Comparison of ENCODE assay signal across 9 cellular contexts in the genomic region with DNA sequence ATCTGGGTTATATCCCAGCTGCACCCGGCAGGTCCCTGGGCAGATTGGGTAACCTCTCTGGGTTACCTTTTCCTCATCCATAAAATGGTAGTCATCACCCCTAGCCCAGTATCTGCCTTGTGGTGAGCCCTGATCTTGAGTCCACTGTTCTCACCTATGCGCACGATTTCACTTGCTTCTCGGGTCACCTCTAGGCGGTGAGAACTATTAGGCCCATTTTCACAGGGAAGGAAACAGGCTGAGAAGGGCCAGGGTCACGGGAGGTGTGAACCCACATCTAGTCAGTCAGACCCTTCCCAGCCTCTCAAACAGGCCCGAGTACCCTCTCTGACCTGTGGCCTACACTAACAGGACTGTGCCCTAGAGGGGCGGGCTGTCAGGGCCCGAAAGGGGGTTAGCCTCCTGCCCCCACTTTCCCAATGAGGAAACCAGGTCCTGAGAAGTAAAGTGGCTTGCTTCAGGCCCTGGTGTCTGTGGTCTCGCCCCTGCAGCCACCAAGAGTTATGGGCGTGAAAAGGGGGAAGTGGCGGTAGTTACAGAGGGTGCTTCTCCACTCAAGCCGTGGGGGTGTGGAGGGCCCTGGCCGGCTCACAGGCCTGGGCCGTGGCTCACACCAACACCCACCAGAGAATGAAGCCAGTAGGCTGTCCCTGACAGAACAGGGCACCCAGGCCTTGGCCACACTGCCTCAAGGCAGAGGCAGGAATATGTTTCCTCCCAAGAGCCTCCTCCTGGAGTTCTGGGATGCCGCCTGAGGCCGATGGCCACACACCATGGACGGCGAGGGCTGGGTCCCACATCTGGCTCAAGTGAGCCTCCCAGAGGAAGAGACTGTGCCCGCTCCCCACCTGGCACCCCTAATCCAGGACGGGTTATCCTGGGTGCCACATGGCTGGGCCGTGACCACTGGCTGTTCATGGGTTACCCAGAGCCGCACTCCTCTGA. TPM values are rescaled to one million over a fixed set of nuclear protein-coding genes. Genes with fewer than 3 reads are reported as not detected.
DNase-seq lines count a peak whose midpoint lies in the region; ATAC-seq, FAIRE-seq and TF ChIP-seq lines count a peak whose summit lies in the region.
"Had no signal": no experiment of that assay in that cellular context is flagged by ENCODE, and none has a peak within 500 bp of the region (broad histone marks: within the 10 kb centered on the region; RNA-seq: fewer than 3 reads in every experiment).

No MANE protein-coding gene starts in this region.

- BruUV-seq in GM12878 (replicated peaks; lab: Mats Ljungman, UMichigan), result no TSS peak

- peak overlapping the region; percentile 83 for H3K4me2 ChIP-seq in GM12878 (ENCODE audit: control insufficient read depth, insufficient read depth)

- peak overlapping the region; percentile 56 for H2AFZ ChIP-seq in GM12878 (ENCODE audit: control insufficient read depth, low read depth, low read length)

- ATAC-seq in Right ventricle myocardium superior (ENCODE audit: poor library complexity), result peak; percentile 47
- peak; percentile 37 for ATAC-seq in HG03378 (IDR thresholded peaks at IDR 0.05; ENCODE audit: unreplicated experiment)
- ATAC-seq in GM12878, result peak; percentile 78

- H3K27me3 ChIP-seq in GM12878 (replicated peaks in 1 of 2; ENCODE audit: control insufficient read depth in 2 of 2, insufficient read depth in 2 of 2, low read length in 1 of 2), result no peaks in the 10 kb centered on the region
- no peaks in the 10 kb centered on the region for H3K27me3 ChIP-seq in esophagus squamous epithelium

- FAIRE-seq in GM12878 (lab: Jason Lieb, UNC) (peak; percentile 93), urothelium cell line (lab: Jason Lieb, UNC) (peak; percentile 9)

- POLR2A ChIA-PET in GM12878 (lab: Charles Lee), result interaction anchor here (1.1 to 2.4 kb wide), 9 partner anchors 8 to 111 kb away, joined by 3 to 14 read pairs (median 6); a partner anchor contains a TSS

- in situ Hi-C loops in GM12878 (cut with MboI), result no loop called here

- no peak for DNase-seq in Right ventricle myocardium superior
- DNase-seq in cardiac septum (ENCODE audit: low spot score), result no peak
- DNase-seq in GM12878 (ENCODE audit: low read depth, low spot score), result no peak
- no peak for DNase-seq in urothelium cell line (ENCODE audit: low spot score)
- no peak for DNase-seq in esophagus squamous epithelium (lab: John Stamatoyannopoulos, UW)
- no peak for DNase-seq in NCI-H1694 (lab: John Stamatoyannopoulos, UW)
- no peak for DNase-seq in NCI-H146 (lab: John Stamatoyannopoulos, UW)
- DNase-seq: DND-41 had no signal

- TF ChIP-seq CTCF in GM12878 (IDR thresholded peaks at IDR 0.05 in 2 of 3, conservative IDR thresholded peaks at IDR 0.05 in 1 of 3; ENCODE audit: control insufficient read depth in 2 of 3, extremely low read depth in 1 of 3, insufficient read depth in 1 of 3, low read depth in 3 of 3, low read length in 3 of 3), result no peak
- no peak for TF ChIP-seq CTCF in esophagus squamous epithelium (IDR thresholded peaks at IDR 0.05)

- H3K9me3 ChIP-seq in GM12878 (replicated peaks; ENCODE audit: control insufficient read depth, insufficient read depth, low read length) (no peaks in the 10 kb centered on the region), esophagus squamous epithelium (no peaks in the 10 kb centered on the region)

- CTCF ChIA-PET in GM12878 (lab: Yijun Ruan, JAX), result interaction anchor here (1.0 to 6.4 kb wide), 12 partner anchors 9 to 41 kb away, joined by 3 to 57 read pairs (median 8); no protein-coding TSS in a partner anchor

- RAD21 ChIA-PET in GM12878 (lab: Charles Lee; ENCODE audit: unreplicated experiment), result interaction anchor here (1.1 to 15.5 kb wide), 11 partner anchors 8 to 37 kb away, joined by 4 to 259 read pairs (median 10); a partner anchor contains a TSS

- H3K4me1 ChIP-seq in GM12878 (ENCODE audit: control insufficient read depth, insufficient read depth, low read length) (peaks cover 36% of the 10 kb centered on the region), esophagus squamous epithelium (peaks cover 0 to 33% (median 0%) of the 10 kb centered on the region in 3 donors)

- no peak for TF ChIP-seq RAD21 in GM12878 (IDR thresholded peaks at IDR 0.05; ENCODE audit: insufficient read depth, low read depth, low read length)

- SMC1A ChIA-PET in GM12878 (lab: Charles Lee; ENCODE audit: uncharacterized antibody, unreplicated experiment), result interaction anchor here (1.0 to 22.2 kb wide), 9 partner anchors 8 to 44 kb away, joined by 3 to 375 read pairs (median 7); no protein-coding TSS in a partner anchor

- peak overlapping the region; percentile 37; the same call in 1 of the 2 replicates for H3K9ac ChIP-seq in GM12878 (ENCODE audit: control insufficient read depth, insufficient read depth, low read length)

- H4K20me1 ChIP-seq in GM12878 (ENCODE audit: control insufficient read depth, insufficient read depth), result no peaks in the 10 kb centered on the region

- H3K36me3 ChIP-seq in GM12878 (ENCODE audit: control insufficient read depth in 2 of 2, insufficient read depth in 2 of 2, low read length in 1 of 2) (no peaks in the 10 kb centered on the region), esophagus squamous epithelium (no peaks in the 10 kb centered on the region)

- no peak overlapping the region for H3K4me3 ChIP-seq in GM12878
- H3K4me3 ChIP-seq in esophagus squamous epithelium, result no peak overlapping the region

- WGBS in GM12878 (ENCODE audit: insufficient coverage, insufficient replicate concordance, low lambda C conversion rate, missing lambda C conversion rate), result 52% methylated on average over 23 of the region's 23 CpGs
- WGBS in esophagus squamous epithelium, 2 donors, result 73 to 82% methylated on average over 3 to 13 of the region's 23 CpGs

- intact Hi-C loops in Right ventricle myocardium superior (cut with DNase I), result no loop called here
- intact Hi-C loops in cardiac septum (cut with DNase I), result no loop called here
- intact Hi-C loops in GM12878 (cut with micrococcal nuclease; ENCODE audit: unreplicated experiment), result no loop called here
- intact Hi-C loops in esophagus squamous epithelium (cut with DNase I), result no loop called here

- H3K27ac ChIP-seq in GM12878 (ENCODE audit: control insufficient read depth, insufficient read depth) (peak overlapping the region; percentile 66), esophagus squamous epithelium (peak overlapping the region in 2 of 4 donors; percentile 16 to 52)

- TF ChIP-seq EP300 in GM12878 (IDR thresholded peaks at IDR 0.05; ENCODE audit: borderline replicate concordance in 1 of 2, control insufficient read depth in 1 of 2, low read depth in 2 of 2, low read length in 2 of 2), result peak; percentile 46 to 75; a peak in 2 of 4 replicates

- TF ChIP-seq POLR2A in GM12878 (IDR thresholded peaks at IDR 0.05; ENCODE audit: low read depth, low read length) (0 out of 2 replicates have a peak, but pooled peaks have one; percentile 27), esophagus squamous epithelium (IDR thresholded peaks at IDR 0.05) (no peak)

- no peaks in the 10 kb centered on the region for H3K79me2 ChIP-seq in GM12878 (ENCODE audit: control insufficient read depth, insufficient read depth, low read length)

TF ChIP-seq in GM12878, 131 proteins besides CTCF, POLR2A, EP300 and RAD21 (continues in another document):
- TF ChIP-seq SUZ12 (IDR thresholded peaks at IDR 0.05; ENCODE audit: unreplicated experiment), result no peak
- no peak for TF ChIP-seq YY1 (IDR thresholded peaks at IDR 0.05; ENCODE audit: low read depth, low read length)
- peak; percentile 66 for TF ChIP-seq SMARCA5 (IDR thresholded peaks at IDR 0.05)
- no peak for TF ChIP-seq WRNIP1 (IDR thresholded peaks at IDR 0.05; ENCODE audit: borderline replicate concordance, low read depth, low read length)
- TF ChIP-seq CHD1 (IDR thresholded peaks at IDR 0.05; ENCODE audit: low read depth, low read length), result no peak

RNA-seq across cellular contexts. Expression of a gene that starts 19.5 kb away (rescaled TPM):
- total RNA-seq in Right ventricle myocardium superior (5.0 TPM), cardiac septum (2.7 TPM), GM12878 (2014; rRNA removed) (20.1 and 22.6 TPM in 2 replicates), GM12878 (2014; rRNA removed; fragmentation: Illumina TruSeq; extraction: Trizol) (11.2 and 12.0 TPM in 2 replicates), GM12878 (2021) (28.6 and 29.3 TPM in 2 replicates), esophagus squamous epithelium (1 to 10 TPM in 3 of 4 donors, under 1 TPM in 1; 0.57 to 9.9 (median 5.3) TPM)
- total RNA-seq in GM12878 (2013; cell fraction: nucleolus; rRNA removed), result 1.4 and 1.9 TPM in 2 replicates
- 4.1 TPM for polyA plus RNA-seq in GM12878 (2011; ENCODE audit: low read depth)
- polyA plus RNA-seq in GM12878 (2011; rRNA removed) (2.4 and 3.9 TPM in 2 replicates), GM12878 (2014; fragmentation: Illumina TruSeq; extraction: Trizol) (1.8 and 8.8 TPM in 2 replicates), GM12878 (2014; fragmentation: Nextera tagmentation; extraction: Ambion mirVana) (1 to 10 TPM in 1 of 2 experiments, under 1 TPM in 1; 0.50 to 5.7 TPM), GM12878 (2014; rRNA removed) (23.8 and 23.9 TPM in 2 replicates), GM12878 (2016; fragmentation: Nextera tagmentation; extraction: Ambion mirVana) (10 to 100 TPM; 17.8 to 19.0 TPM)
- polyA plus RNA-seq in GM12878 (2011; cell fraction: cytosol; rRNA removed), result 5.2 and 7.5 TPM in 2 replicates
- 20.8 and 25.0 TPM in 2 replicates for polyA plus RNA-seq in GM12878 (2011; cell fraction: nucleus; rRNA removed)
- polyA plus RNA-seq in GM12878 (2012), result 9.7 and 13.0 TPM in 2 replicates
- polyA minus RNA-seq in GM12878 (2011; rRNA and poly(A)+ RNA removed), result 1.3 and 3.0 TPM in 2 replicates
- 1.5 and 3.3 TPM in 2 replicates for polyA minus RNA-seq in GM12878 (2011; cell fraction: cytosol; rRNA and poly(A)+ RNA removed)
- polyA minus RNA-seq in GM12878 (2011; cell fraction: nucleus; rRNA and poly(A)+ RNA removed), result 6.8 and 11.0 TPM in 2 replicates

RNA-seq across cellular contexts. Expression of a gene that starts 56.5 kb away (rescaled TPM):
- total RNA-seq in Right ventricle myocardium superior, result 85.2 TPM
- 101 TPM for total RNA-seq in cardiac septum
- 32.5 and 33.4 TPM in 2 replicates for total RNA-seq in GM12878 (2013; cell fraction: nucleolus; rRNA removed)
- 59.0 and 63.0 TPM in 2 replicates for total RNA-seq in GM12878 (2014; rRNA removed)
- total RNA-seq in GM12878 (2014; rRNA removed; fragmentation: Illumina TruSeq; extraction: Trizol), result 52.8 and 55.4 TPM in 2 replicates
- total RNA-seq in GM12878 (2021), result 51.2 and 52.6 TPM in 2 replicates
- polyA plus RNA-seq in GM12878 (2011; ENCODE audit: low read depth), result 42.9 TPM
- polyA plus RNA-seq in GM12878 (2011; rRNA removed), result 45.2 and 48.8 TPM in 2 replicates
- polyA plus RNA-seq in GM12878 (2011; cell fraction: cytosol; rRNA removed), result 44.9 and 46.4 TPM in 2 replicates
- polyA plus RNA-seq in GM12878 (2011; cell fraction: nucleus; rRNA removed), result 26.2 and 30.1 TPM in 2 replicates
- 50.0 and 53.4 TPM in 2 replicates for polyA plus RNA-seq in GM12878 (2012)
- 60.4 and 78.2 TPM in 2 replicates for polyA plus RNA-seq in GM12878 (2014; fragmentation: Illumina TruSeq; extraction: Trizol)
- 10 to 100 TPM; 18.9 to 31.7 TPM for polyA plus RNA-seq in GM12878 (2014; fragmentation: Nextera tagmentation; extraction: Ambion mirVana)
- 59.4 and 64.0 TPM in 2 replicates for polyA plus RNA-seq in GM12878 (2014; rRNA removed)
- 100 to 1,000 TPM; 103 to 114 TPM for polyA plus RNA-seq in GM12878 (2016; fragmentation: Nextera tagmentation; extraction: Ambion mirVana)
- polyA minus RNA-seq in GM12878 (2011; rRNA and poly(A)+ RNA removed), result 47.9 and 57.2 TPM in 2 replicates
- polyA minus RNA-seq in GM12878 (2011; cell fraction: cytosol; rRNA and poly(A)+ RNA removed), result 13.8 and 18.6 TPM in 2 replicates
- 6.3 and 13.0 TPM in 2 replicates for polyA minus RNA-seq in GM12878 (2011; cell fraction: nucleus; rRNA and poly(A)+ RNA removed)
- 100 to 1,000 TPM in 1 of 4 donors, 10 to 100 TPM in 3; 77.3 to 114 (median 87.0) TPM for total RNA-seq in esophagus squamous epithelium
